8 cellular contexts compared by ENCODE assay signal in the genomic region with DNA sequence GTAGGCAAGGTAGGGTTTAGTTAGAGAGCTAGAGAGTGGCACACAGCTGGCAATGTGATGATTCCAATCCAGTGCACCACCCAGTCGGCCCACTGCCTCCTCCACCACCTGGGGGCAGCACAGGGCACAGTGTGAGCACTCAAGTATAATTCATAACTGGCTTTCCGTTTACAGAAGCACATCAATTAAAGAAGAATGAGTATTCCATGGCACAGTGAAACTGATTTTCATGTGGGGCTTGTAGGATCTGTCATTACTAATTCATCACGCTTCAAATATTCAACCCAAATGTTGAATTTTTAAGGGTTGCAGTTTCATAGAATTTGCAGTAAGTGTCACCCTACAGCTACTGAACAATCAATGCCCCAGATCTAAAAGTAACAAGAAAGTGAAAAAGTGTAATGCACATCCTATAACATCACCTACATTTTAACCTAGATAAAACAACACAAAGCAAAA.
DNase-seq lines count a peak whose midpoint lies in the region; ATAC-seq, FAIRE-seq and TF ChIP-seq lines count a peak whose summit lies in the region.

No MANE protein-coding gene starts in this region.

- H3K9me3 ChIP-seq in A549 (no peaks in the 10 kb centered on the region), right lobe of liver (no peaks in the 10 kb centered on the region)

- FAIRE-seq in A549 (lab: Jason Lieb, UNC): peak; percentile 87

- DNase-seq in A549 (ENCODE audit: low read depth in 1 of 2, low spot score in 1 of 2) (peak; percentile 40 to 63), NCI-H2107 treated with DMSO at 0.1 percent for 48 hours (lab: John Stamatoyannopoulos, UW; ENCODE audit: unreplicated experiment) (peak; percentile 17), cerebellum (ENCODE audit: low spot score) (peak; percentile 4), right lobe of liver (peak; percentile 71 to 79 (median 75))
- peak; percentile 59 for DNase-seq in activated CD4-positive, alpha-beta T cell treated with anti-CD3 and anti-CD28 coated beads for 1 hour
- peak; percentile 39 to 78 (median 52) for DNase-seq in stimulated activated CD4-positive, alpha-beta T cell treated with anti-CD3 and anti-CD28 coated beads, TNF-alpha, amount 100 ng/mL, for 48 hours (ENCODE audit: low read depth in 3 of 3)

- no peaks in the 10 kb centered on the region for H3K36me3 ChIP-seq in right lobe of liver

- TF ChIP-seq CTCF in A549 (IDR thresholded peaks at IDR 0.05) (peak; percentile 100), right lobe of liver (IDR thresholded peaks at IDR 0.05) (peak; percentile 61 to 94 (median 91))

- peaks cover 4% of the 10 kb centered on the region; the same call in 1 of the 3 replicates for H3K4me1 ChIP-seq in A549
- H3K4me1 ChIP-seq in right lobe of liver: no peaks in the 10 kb centered on the region

- H3K27ac ChIP-seq in A549 (no peak overlapping the region), right lobe of liver (no peak overlapping the region)

- H3K27me3 ChIP-seq in right lobe of liver: no peaks in the 10 kb centered on the region

- peak; percentile 88 to 92 for ATAC-seq in A549
- peak; percentile 83 for ATAC-seq in GM18502 (IDR thresholded peaks at IDR 0.05; ENCODE audit: poor library complexity, unreplicated experiment)
- peak; percentile 82 for ATAC-seq in HG02981 (IDR thresholded peaks at IDR 0.05; ENCODE audit: unreplicated experiment)
- ATAC-seq in right lobe of liver: peak; percentile 88 to 93 (median 91)

- peak; percentile 69 to 94 for TF ChIP-seq RAD21 in A549 (conservative IDR thresholded peaks at IDR 0.05 in 1 of 2, IDR thresholded peaks at IDR 0.05 in 1 of 2)

- POLR2A ChIA-PET in A549 (lab: Yijun Ruan, JAX): interaction anchor here (1.0 kb wide), 3 partner anchors 214 to 357 kb away, joined by 3 to 6 read pairs (median 3); partner anchors contain the start of gene B4GALT4

- WGBS in A549 (ENCODE audit: missing lambda C conversion rate): 1% methylated on average over 3 of the region's 3 CpGs
- WGBS in right lobe of liver (ENCODE audit: insufficient coverage, low coverage, low lambda C conversion rate, missing lambda C conversion rate): 0% methylated on average over 3 of the region's 3 CpGs

- no peak for TF ChIP-seq POLR2A in A549 (IDR thresholded peaks at IDR 0.05; ENCODE audit: low read length)
- TF ChIP-seq POLR2A in right lobe of liver (IDR thresholded peaks at IDR 0.05): no peak

- H3K4me2 ChIP-seq in A549: peak overlapping the region; percentile 57

- intact Hi-C loops in right lobe of liver (cut with DNase I): loop anchor here (5.0 kb wide), 1 partner anchor 213 kb away; no protein-coding TSS in a partner anchor

- CTCF ChIA-PET in A549 (lab: Yijun Ruan, JAX): interaction anchor here (0.5 to 12.3 kb wide), 70 partner anchors 8 to 834 kb away, joined by 3 to 321 read pairs (median 4); partner anchors contain the start of genes B4GALT4, CD80, COX17 and IGSF11

- no peak for TF ChIP-seq EP300 in A549 (IDR thresholded peaks at IDR 0.05)

- H3K4me3 ChIP-seq in A549 (no peak overlapping the region), right lobe of liver (no peak overlapping the region)

TF ChIP-seq in A549, 52 proteins besides CTCF, POLR2A, EP300 and RAD21:
- TF ChIP-seq SMC3 (IDR thresholded peaks at IDR 0.05) (peak; percentile 98), TP53 (CRISPR knock-in tag; IDR thresholded peaks at IDR 0.05) (no peak)

Comparison
In these comparisons a context has a peak if more than half of its experiments do, and no peak if none do; other contexts are left out.
1. DNase-seq: peak in every context shown above with its lines; median percentile 75 in right lobe of liver; 59 in activated CD4-positive, alpha-beta T cell treated with anti-CD3 and anti-CD28 coated beads for 1 hour; 52 in stimulated activated CD4-positive, alpha-beta T cell treated with anti-CD3 and anti-CD28 coated beads, TNF-alpha, amount 100 ng/mL, for 48 hours; 52 in A549; 17 in NCI-H2107 treated with DMSO at 0.1 percent for 48 hours; 4 in cerebellum.